Comparison of ENCODE assay signal across 1 cellular context in the genomic region with DNA sequence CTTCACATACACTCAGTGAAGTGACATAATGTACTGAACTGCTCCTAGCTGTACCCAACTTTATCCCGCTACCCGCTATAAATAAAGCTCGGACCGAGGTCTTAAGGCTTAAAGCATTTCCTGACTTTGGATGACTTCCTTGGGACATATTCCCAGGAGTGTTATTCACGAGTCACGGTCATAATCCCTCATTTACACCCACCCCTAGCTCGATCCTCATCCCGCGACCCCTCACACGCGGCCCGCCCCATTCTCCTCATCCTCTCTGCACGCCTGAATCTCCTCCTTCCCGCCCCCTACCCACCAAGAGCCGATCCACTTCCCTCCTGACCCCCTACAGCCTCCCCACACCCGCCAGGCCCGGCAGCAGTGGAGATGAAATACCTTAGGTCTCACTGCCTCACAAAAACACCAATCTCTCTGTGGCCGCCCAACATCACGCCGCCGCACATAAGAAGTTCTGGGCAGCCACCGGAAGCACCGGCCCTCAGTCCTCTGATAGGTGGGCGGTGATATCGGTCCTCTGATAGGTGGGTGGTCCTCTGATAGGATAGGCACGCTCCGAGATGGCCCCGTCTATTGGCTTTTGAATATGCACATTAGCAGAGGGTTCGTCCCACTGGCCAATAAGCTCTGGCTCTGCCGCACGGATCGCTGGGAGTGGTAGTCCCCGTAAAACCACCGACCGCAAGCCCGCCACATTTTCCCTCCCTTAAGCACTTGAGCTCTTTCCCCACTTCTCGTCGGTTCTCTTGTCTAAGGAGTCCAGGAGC.
TF ChIP-seq lines count a peak whose summit lies in the region.

A gene with protein sequence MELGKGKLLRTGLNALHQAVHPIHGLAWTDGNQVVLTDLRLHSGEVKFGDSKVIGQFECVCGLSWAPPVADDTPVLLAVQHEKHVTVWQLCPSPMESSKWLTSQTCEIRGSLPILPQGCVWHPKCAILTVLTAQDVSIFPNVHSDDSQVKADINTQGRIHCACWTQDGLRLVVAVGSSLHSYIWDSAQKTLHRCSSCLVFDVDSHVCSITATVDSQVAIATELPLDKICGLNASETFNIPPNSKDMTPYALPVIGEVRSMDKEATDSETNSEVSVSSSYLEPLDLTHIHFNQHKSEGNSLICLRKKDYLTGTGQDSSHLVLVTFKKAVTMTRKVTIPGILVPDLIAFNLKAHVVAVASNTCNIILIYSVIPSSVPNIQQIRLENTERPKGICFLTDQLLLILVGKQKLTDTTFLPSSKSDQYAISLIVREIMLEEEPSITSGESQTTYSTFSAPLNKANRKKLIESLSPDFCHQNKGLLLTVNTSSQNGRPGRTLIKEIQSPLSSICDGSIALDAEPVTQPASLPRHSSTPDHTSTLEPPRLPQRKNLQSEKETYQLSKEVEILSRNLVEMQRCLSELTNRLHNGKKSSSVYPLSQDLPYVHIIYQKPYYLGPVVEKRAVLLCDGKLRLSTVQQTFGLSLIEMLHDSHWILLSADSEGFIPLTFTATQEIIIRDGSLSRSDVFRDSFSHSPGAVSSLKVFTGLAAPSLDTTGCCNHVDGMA (minus strand): TSS at position 462 of the 773 bp plus-strand sequence. CDS start 7,897 bp downstream, outside the sequence.

TF ChIP-seq in K562, 482 proteins besides CTCF, POLR2A, EP300 and RAD21 (continued from another document and continues in another):
- TF ChIP-seq ZNF449 (CRISPR knock-in tag; IDR thresholded peaks at IDR 0.05) (no peak), PPARD (CRISPR knock-in tag; IDR thresholded peaks at IDR 0.05) (no peak), ZNF175 (CRISPR knock-in tag; IDR thresholded peaks at IDR 0.05; ENCODE audit: low read depth) (no peak), ZNF23 (CRISPR knock-in tag; IDR thresholded peaks at IDR 0.05) (no peak), ZNF79 (CRISPR knock-in tag; IDR thresholded peaks at IDR 0.05; ENCODE audit: low read depth) (no peak), NR2F6 (CRISPR knock-in tag; IDR thresholded peaks at IDR 0.05) (no peak), EGR1 (conservative IDR thresholded peaks at IDR 0.05) (peak; percentile 78), POLR2H (tag; IDR thresholded peaks at IDR 0.05; ENCODE audit: low read depth) (peak; percentile 90), TEAD1 (CRISPR knock-in tag; IDR thresholded peaks at IDR 0.05) (no peak), FOXJ3 (CRISPR knock-in tag; IDR thresholded peaks at IDR 0.05) (no peak), ZNF551 (CRISPR knock-in tag; IDR thresholded peaks at IDR 0.05) (no peak), ZNF282 (CRISPR knock-in tag; IDR thresholded peaks at IDR 0.05) (no peak), EP400 (IDR thresholded peaks at IDR 0.05) (peak; percentile 69; the same call in 1 of the 2 replicates), NR3C1 (CRISPR knock-in tag; IDR thresholded peaks at IDR 0.05) (no peak), ZFPM2 (CRISPR knock-in tag; IDR thresholded peaks at IDR 0.05) (no peak), ZNF165 (CRISPR knock-in tag; IDR thresholded peaks at IDR 0.05; ENCODE audit: borderline replicate concordance) (no peak), TRIM28 (IDR thresholded peaks at IDR 0.05) (no peak), ZFP36 (IDR thresholded peaks at IDR 0.05; ENCODE audit: low read depth, low read length, partially characterized antibody) (no peak), TAL1 (IDR thresholded peaks at IDR 0.05) (no peak), TEAD2 (tag; IDR thresholded peaks at IDR 0.05) (no peak), BRCA1 (IDR thresholded peaks at IDR 0.05) (no peak), BRCA1 (CRISPR knock-in tag; IDR thresholded peaks at IDR 0.05) (no peak), ZNF707 (CRISPR knock-in tag; conservative IDR thresholded peaks at IDR 0.05) (no peak), DACH1 (IDR thresholded peaks at IDR 0.05; ENCODE audit: partially characterized antibody) (no peak)
- TF ChIP-seq, protein P1, sequence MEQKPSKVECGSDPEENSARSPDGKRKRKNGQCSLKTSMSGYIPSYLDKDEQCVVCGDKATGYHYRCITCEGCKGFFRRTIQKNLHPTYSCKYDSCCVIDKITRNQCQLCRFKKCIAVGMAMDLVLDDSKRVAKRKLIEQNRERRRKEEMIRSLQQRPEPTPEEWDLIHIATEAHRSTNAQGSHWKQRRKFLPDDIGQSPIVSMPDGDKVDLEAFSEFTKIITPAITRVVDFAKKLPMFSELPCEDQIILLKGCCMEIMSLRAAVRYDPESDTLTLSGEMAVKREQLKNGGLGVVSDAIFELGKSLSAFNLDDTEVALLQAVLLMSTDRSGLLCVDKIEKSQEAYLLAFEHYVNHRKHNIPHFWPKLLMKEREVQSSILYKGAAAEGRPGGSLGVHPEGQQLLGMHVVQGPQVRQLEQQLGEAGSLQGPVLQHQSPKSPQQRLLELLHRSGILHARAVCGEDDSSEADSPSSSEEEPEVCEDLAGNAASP (IDR thresholded peaks at IDR 0.05), result no peak
- TF ChIP-seq, protein P2, sequence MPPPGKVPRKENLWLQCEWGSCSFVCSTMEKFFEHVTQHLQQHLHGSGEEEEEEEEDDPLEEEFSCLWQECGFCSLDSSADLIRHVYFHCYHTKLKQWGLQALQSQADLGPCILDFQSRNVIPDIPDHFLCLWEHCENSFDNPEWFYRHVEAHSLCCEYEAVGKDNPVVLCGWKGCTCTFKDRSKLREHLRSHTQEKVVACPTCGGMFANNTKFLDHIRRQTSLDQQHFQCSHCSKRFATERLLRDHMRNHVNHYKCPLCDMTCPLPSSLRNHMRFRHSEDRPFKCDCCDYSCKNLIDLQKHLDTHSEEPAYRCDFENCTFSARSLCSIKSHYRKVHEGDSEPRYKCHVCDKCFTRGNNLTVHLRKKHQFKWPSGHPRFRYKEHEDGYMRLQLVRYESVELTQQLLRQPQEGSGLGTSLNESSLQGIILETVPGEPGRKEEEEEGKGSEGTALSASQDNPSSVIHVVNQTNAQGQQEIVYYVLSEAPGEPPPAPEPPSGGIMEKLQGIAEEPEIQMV (tag; conservative IDR thresholded peaks at IDR 0.05; ENCODE audit: low read depth), result no peak
- TF ChIP-seq, protein P3, sequence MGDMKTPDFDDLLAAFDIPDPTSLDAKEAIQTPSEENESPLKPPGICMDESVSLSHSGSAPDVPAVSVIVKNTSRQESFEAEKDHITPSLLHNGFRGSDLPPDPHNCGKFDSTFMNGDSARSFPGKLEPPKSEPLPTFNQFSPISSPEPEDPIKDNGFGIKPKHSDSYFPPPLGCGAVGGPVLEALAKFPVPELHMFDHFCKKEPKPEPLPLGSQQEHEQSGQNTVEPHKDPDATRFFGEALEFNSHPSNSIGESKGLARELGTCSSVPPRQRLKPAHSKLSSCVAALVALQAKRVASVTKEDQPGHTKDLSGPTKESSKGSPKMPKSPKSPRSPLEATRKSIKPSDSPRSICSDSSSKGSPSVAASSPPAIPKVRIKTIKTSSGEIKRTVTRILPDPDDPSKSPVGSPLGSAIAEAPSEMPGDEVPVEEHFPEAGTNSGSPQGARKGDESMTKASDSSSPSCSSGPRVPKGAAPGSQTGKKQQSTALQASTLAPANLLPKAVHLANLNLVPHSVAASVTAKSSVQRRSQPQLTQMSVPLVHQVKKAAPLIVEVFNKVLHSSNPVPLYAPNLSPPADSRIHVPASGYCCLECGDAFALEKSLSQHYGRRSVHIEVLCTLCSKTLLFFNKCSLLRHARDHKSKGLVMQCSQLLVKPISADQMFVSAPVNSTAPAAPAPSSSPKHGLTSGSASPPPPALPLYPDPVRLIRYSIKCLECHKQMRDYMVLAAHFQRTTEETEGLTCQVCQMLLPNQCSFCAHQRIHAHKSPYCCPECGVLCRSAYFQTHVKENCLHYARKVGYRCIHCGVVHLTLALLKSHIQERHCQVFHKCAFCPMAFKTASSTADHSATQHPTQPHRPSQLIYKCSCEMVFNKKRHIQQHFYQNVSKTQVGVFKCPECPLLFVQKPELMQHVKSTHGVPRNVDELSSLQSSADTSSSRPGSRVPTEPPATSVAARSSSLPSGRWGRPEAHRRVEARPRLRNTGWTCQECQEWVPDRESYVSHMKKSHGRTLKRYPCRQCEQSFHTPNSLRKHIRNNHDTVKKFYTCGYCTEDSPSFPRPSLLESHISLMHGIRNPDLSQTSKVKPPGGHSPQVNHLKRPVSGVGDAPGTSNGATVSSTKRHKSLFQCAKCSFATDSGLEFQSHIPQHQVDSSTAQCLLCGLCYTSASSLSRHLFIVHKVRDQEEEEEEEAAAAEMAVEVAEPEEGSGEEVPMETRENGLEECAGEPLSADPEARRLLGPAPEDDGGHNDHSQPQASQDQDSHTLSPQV (IDR thresholded peaks at IDR 0.05), result no peak
- TF ChIP-seq, protein P4, sequence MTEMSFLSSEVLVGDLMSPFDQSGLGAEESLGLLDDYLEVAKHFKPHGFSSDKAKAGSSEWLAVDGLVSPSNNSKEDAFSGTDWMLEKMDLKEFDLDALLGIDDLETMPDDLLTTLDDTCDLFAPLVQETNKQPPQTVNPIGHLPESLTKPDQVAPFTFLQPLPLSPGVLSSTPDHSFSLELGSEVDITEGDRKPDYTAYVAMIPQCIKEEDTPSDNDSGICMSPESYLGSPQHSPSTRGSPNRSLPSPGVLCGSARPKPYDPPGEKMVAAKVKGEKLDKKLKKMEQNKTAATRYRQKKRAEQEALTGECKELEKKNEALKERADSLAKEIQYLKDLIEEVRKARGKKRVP (CRISPR knock-in tag; IDR thresholded peaks at IDR 0.05), result no peak
- TF ChIP-seq, protein P5, sequence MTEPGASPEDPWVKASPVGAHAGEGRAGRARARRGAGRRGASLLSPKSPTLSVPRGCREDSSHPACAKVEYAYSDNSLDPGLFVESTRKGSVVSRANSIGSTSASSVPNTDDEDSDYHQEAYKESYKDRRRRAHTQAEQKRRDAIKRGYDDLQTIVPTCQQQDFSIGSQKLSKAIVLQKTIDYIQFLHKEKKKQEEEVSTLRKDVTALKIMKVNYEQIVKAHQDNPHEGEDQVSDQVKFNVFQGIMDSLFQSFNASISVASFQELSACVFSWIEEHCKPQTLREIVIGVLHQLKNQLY (CRISPR knock-in tag; conservative IDR thresholded peaks at IDR 0.05), result no peak
- TF ChIP-seq, protein P6, sequence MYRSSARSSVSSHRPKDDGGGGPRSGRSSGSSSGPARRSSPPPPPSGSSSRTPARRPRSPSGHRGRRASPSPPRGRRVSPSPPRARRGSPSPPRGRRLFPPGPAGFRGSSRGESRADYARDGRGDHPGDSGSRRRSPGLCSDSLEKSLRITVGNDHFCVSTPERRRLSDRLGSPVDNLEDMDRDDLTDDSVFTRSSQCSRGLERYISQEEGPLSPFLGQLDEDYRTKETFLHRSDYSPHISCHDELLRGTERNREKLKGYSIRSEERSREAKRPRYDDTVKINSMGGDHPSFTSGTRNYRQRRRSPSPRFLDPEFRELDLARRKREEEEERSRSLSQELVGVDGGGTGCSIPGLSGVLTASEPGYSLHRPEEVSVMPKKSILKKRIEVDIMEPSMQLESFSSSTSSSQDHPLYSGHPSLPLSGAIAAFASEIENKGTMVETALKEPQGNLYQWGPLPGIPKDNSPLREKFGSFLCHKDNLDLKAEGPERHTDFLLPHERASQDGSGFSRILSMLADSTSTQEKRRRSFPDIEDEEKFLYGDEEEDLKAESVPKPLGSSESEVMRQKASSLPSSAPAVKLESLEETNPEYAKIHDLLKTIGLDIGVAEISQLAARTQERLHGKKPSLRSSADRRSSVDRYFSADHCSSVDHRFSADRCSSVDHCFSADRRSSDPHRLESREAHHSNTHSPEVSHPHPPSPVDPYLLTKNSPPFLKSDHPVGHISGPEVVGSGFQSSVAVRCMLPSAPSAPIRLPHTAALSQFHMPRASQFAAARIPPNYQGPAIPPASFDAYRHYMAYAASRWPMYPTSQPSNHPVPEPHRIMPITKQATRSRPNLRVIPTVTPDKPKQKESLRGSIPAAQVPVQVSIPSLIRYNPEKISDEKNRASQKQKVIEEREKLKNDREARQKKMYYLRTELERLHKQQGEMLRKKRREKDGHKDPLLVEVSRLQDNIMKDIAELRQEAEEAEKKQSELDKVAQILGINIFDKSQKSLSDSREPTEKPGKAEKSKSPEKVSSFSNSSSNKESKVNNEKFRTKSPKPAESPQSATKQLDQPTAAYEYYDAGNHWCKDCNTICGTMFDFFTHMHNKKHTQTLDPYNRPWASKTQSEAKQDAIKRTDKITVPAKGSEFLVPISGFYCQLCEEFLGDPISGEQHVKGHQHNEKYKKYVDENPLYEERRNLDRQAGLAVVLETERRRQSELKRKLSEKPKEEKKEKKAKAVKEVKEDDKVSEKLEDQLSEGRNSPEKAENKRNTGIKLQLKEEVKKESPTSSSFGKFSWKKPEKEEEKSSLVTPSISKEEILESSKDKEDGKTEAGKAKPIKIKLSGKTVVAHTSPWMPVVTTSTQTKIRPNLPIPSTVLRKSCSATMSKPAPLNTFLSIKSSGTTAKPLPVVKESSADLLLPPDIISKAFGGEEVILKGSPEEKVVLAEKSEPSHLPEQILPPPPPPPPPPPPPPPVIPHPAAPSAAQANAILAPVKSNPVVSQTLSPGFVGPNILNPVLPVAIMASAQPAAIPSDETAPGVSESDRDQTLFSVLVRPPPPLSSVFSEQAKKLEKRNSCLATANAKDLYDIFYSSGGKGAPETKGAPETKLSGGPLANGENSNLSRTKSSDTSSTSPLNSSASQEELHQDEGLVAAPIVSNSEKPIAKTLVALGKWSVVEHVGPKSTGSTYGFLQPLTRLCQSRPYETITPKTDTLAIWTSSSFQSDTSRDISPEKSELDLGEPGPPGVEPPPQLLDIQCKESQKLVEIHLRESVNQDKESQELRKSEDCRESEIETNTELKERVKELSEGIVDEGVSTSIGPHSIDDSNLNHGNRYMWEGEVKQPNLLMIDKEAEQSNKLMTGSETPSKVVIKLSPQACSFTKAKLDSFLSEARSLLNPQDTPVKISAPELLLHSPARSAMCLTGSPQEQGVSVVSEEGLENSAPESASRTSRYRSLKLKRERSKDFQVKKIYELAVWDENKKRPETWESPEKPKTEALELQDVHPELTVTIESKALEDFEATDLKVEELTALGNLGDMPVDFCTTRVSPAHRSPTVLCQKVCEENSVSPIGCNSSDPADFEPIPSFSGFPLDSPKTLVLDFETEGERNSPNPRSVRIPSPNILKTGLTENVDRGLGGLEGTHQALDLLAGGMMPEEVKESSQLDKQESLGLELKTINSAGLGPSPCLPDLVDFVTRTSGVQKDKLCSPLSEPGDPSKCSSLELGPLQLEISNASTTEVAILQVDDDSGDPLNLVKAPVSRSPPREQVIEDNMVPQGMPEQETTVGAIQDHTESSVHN (IDR thresholded peaks at IDR 0.05; ENCODE audit: borderline replicate concordance in 1 of 2, low read depth in 1 of 2), result no peak
